1 cellular context compared by ENCODE assay signal in genomic region chr15:81235781-81236507, GRCh38.
TF ChIP-seq lines count a peak whose summit lies in the region.

No MANE protein-coding gene starts in this region.

TF ChIP-seq in H1, 55 proteins besides CTCF, POLR2A, EP300 and RAD21:
- TF ChIP-seq CTBP2 (IDR thresholded peaks at IDR 0.05; ENCODE audit: borderline replicate concordance, insufficient read depth, insufficient read length, low read length) (no peak), POU5F1 (IDR thresholded peaks at IDR 0.05; ENCODE audit: low read depth, low read length) (no peak), RFX5 (IDR thresholded peaks at IDR 0.05; ENCODE audit: borderline replicate concordance, low read depth, low read length) (no peak), BCL11A (IDR thresholded peaks at IDR 0.05; ENCODE audit: low read depth in 2 of 2, low read length in 2 of 2) (no peak), RXRA (IDR thresholded peaks at IDR 0.05; ENCODE audit: insufficient read depth, low read depth, low read length) (no peak), EGR1 (IDR thresholded peaks at IDR 0.05; ENCODE audit: borderline replicate concordance, low read depth, low read length) (no peak), CHD2 (IDR thresholded peaks at IDR 0.05; ENCODE audit: low read length) (no peak), SAP30 (IDR thresholded peaks at IDR 0.05; ENCODE audit: insufficient read depth, insufficient replicate concordance, low read length) (no peak), ATF2 (IDR thresholded peaks at IDR 0.05; ENCODE audit: low read length) (no peak), SP1 (IDR thresholded peaks at IDR 0.05; ENCODE audit: low read depth, low read length) (no peak), POLR2AphosphoS5 (IDR thresholded peaks at IDR 0.05; ENCODE audit: low read depth, low read length) (no peak), FOSL1 (IDR thresholded peaks at IDR 0.05; ENCODE audit: insufficient read depth, low read depth, low read length) (no peak), MAFK (IDR thresholded peaks at IDR 0.05; ENCODE audit: low read depth, low read length) (no peak)
